In genomic region chr6:10561566-10562088, GRCh38 we compare ENCODE assay signal across 20 cellular contexts. TPM values are rescaled to one million over a fixed set of nuclear protein-coding genes. Genes with fewer than 3 reads are reported as not detected.
DNase-seq lines count a peak whose midpoint lies in the region; ATAC-seq and TF ChIP-seq lines count a peak whose summit lies in the region.
"Had no signal": no experiment of that assay in that cellular context is flagged by ENCODE, and none has a peak within 500 bp of the region (broad histone marks: within the 10 kb centered on the region; RNA-seq: fewer than 3 reads in every experiment).

No MANE protein-coding gene starts in this region.

- TF ChIP-seq CTCF in endothelial cell (IDR thresholded peaks at IDR 0.05; ENCODE audit: unreplicated experiment) = no peak
- no peak for TF ChIP-seq CTCF in transverse colon (IDR thresholded peaks at IDR 0.05)
- no peak for TF ChIP-seq CTCF in body of pancreas (IDR thresholded peaks at IDR 0.05)

- in situ Hi-C loops in transverse colon (cut with MboI; ENCODE audit: low pct_ligation_motif_present in 1 of 4, low pct_unique_long_range_greater_than_20kb in 1 of 4, low sequenced_read_pairs in 3 of 4) = no loop called here

- H3K27ac ChIP-seq in muscle layer of duodenum (ENCODE audit: low read length) = peak overlapping the region; percentile 33
- peak overlapping the region; percentile 76 to 83 (median 77) for H3K27ac ChIP-seq in transverse colon
- no peak overlapping the region for H3K27ac ChIP-seq in body of pancreas
- H3K27ac ChIP-seq: SJCRH30 had no signal

- H3K36me3 Mint-ChIP-seq in endothelial cell (ENCODE audit: low read depth, unreplicated experiment) = peaks cover 43% of the 10 kb centered on the region

- no peaks in the 10 kb centered on the region for H3K9me3 Mint-ChIP-seq in endothelial cell (ENCODE audit: unreplicated experiment)
- H3K9me3 Mint-ChIP-seq: activated T-cell treated with anti-CD3 and anti-CD28 coated beads, Interleukin-2, amount 50 U/mL, for 24 hours; CD8-positive, alpha-beta T cell had no signal

- H3K36me3 ChIP-seq in muscle layer of duodenum (ENCODE audit: control insufficient read depth in 1 of 2, insufficient read depth in 2 of 2, low read length in 2 of 2) (no peaks in the 10 kb centered on the region), transverse colon (no peaks in the 10 kb centered on the region), body of pancreas (replicated peaks in 1 of 2; ENCODE audit: insufficient read depth in 1 of 2, low read depth in 2 of 2) (no peaks in the 10 kb centered on the region)
- H3K36me3 ChIP-seq: SJCRH30 had no signal

- DNase-seq in MV-4-11 (lab: John Stamatoyannopoulos, UW) = peak; percentile 3
- no peak for DNase-seq in endothelial cell (ENCODE audit: low spot score)
- DNase-seq in transverse colon = no peak
- no peak for DNase-seq in midbrain (lab: John Stamatoyannopoulos, UW)
- DNase-seq in superior temporal gyrus (ENCODE audit: extremely low spot score) = no peak
- no peak for DNase-seq in body of pancreas
- DNase-seq: activated CD4-positive, alpha-beta T cell treated with anti-CD3 and anti-CD28 coated beads for 36 hours; activated CD8-positive, alpha-beta memory T cell treated with anti-CD3 and anti-CD28 coated beads for 24 hours; activated T-cell treated with anti-CD3 and anti-CD28 coated beads, Interleukin-2, amount 50 U/mL, for 24 hours; CD8-positive, alpha-beta T cell; DMS 273 treated with DMSO at 0.1 percent for 48 hours; kidney glomerular epithelial cell; mammary epithelial cell; NCI-H146; NCI-H524; nucleus accumbens; SJCRH30; stimulated activated CD4-positive, alpha-beta T cell treated with anti-CD3 and anti-CD28 coated beads, Interleukin-2, amount 100 ng/mL, for 24 hours had no signal

- H3K27me3 ChIP-seq in muscle layer of duodenum (ENCODE audit: low read depth, low read length) (no peaks in the 10 kb centered on the region), transverse colon (no peaks in the 10 kb centered on the region), body of pancreas (no peaks in the 10 kb centered on the region)
- H3K27me3 ChIP-seq: SJCRH30 had no signal

- H3K27me3 Mint-ChIP-seq in endothelial cell (ENCODE audit: unreplicated experiment) = peaks cover 13% of the 10 kb centered on the region
- H3K27me3 Mint-ChIP-seq: activated CD4-positive, alpha-beta T cell treated with anti-CD3 and anti-CD28 coated beads for 36 hours; activated T-cell treated with anti-CD3 and anti-CD28 coated beads, Interleukin-2, amount 50 U/mL, for 24 hours had no signal

- peak overlapping the region; percentile 97 for H3K27ac Mint-ChIP-seq in endothelial cell (ENCODE audit: unreplicated experiment)
- H3K27ac Mint-ChIP-seq: activated CD4-positive, alpha-beta T cell treated with anti-CD3 and anti-CD28 coated beads for 36 hours; activated T-cell treated with anti-CD3 and anti-CD28 coated beads, Interleukin-2, amount 50 U/mL, for 24 hours; CD8-positive, alpha-beta T cell had no signal

- 48 to 62% methylated on average over 6 to 8 of the region's 8 CpGs for WGBS in transverse colon (ENCODE audit: low coverage in 1 of 2), 2 donors
- 65 to 82% methylated on average over 8 of the region's 8 CpGs for WGBS in body of pancreas, 2 donors

- intact Hi-C loops in transverse colon (cut with DNase I; ENCODE audit: low total_unique reads) (loop anchor here (10.0 kb wide), 1 partner anchor 53 kb away; no protein-coding TSS in a partner anchor), body of pancreas (cut with DNase I) (no loop called here)

- H3K9me3 ChIP-seq in muscle layer of duodenum (ENCODE audit: control insufficient read depth in 1 of 2, low read length in 2 of 2) = no peaks in the 10 kb centered on the region
- H3K9me3 ChIP-seq in transverse colon = no peaks in the 10 kb centered on the region
- no peaks in the 10 kb centered on the region for H3K9me3 ChIP-seq in body of pancreas
- H3K9me3 ChIP-seq: SJCRH30 had no signal

- peak overlapping the region; percentile 97 for H3K4me3 Mint-ChIP-seq in endothelial cell (ENCODE audit: unreplicated experiment)
- H3K4me3 Mint-ChIP-seq: activated CD4-positive, alpha-beta T cell treated with anti-CD3 and anti-CD28 coated beads for 36 hours; activated T-cell treated with anti-CD3 and anti-CD28 coated beads, Interleukin-2, amount 50 U/mL, for 24 hours; CD8-positive, alpha-beta T cell had no signal

- H3K4me3 ChIP-seq in muscle layer of duodenum (ENCODE audit: low read depth in 1 of 2, low read length in 2 of 2) (peak overlapping the region in 1 of 2 donors; percentile 15), transverse colon (no peak overlapping the region), body of pancreas (no peak overlapping the region)
- H3K4me3 ChIP-seq: SJCRH30, smooth muscle cell had no signal

- peaks cover 64% of the 10 kb centered on the region for H3K4me1 Mint-ChIP-seq in endothelial cell (ENCODE audit: unreplicated experiment)
- H3K4me1 Mint-ChIP-seq: activated CD4-positive, alpha-beta T cell treated with anti-CD3 and anti-CD28 coated beads for 36 hours had no signal

- ATAC-seq in body of pancreas = no peak
- ATAC-seq: activated CD4-positive, alpha-beta T cell treated with anti-CD3 and anti-CD28 coated beads for 36 hours; CD8-positive, alpha-beta T cell had no signal

- H3K4me1 ChIP-seq in muscle layer of duodenum (ENCODE audit: control insufficient read depth in 1 of 2, insufficient read depth in 2 of 2, low read length in 2 of 2) (peaks cover 0 to 36% of the 10 kb centered on the region in 2 donors), transverse colon (peaks cover 0 to 35% (median 13%) of the 10 kb centered on the region in 4 donors), body of pancreas (peaks cover 7% of the 10 kb centered on the region)
- H3K4me1 ChIP-seq: SJCRH30 had no signal

- TF ChIP-seq POLR2A in transverse colon (IDR thresholded peaks at IDR 0.05) (no peak), body of pancreas (IDR thresholded peaks at IDR 0.05) (no peak)

- TF ChIP-seq EP300 in transverse colon (IDR thresholded peaks at IDR 0.05; ENCODE audit: low read depth) = no peak

RNA-seq across cellular contexts. Expression of gene GCNT2, which starts 40.5 kb away (rescaled TPM):
- total RNA-seq in endothelial cell (ENCODE audit: unreplicated experiment) (71.1 TPM), transverse colon (10 to 100 TPM; 18.7 to 53.4 (median 31.3) TPM), body of pancreas (1 to 10 TPM; 4.4 to 7.6 TPM)

Comparison
In these comparisons a context has a peak if more than half of its experiments do, and no peak if none do; other contexts are left out.
1. H3K27ac ChIP-seq: peak in muscle layer of duodenum (single experiment) and transverse colon (4 of 4); none in body of pancreas (0 of 4).